In genomic region chr12:26120561-26121274, GRCh38 we compare ENCODE assay signal across 13 cellular contexts. TPM values are rescaled to one million over a fixed set of nuclear protein-coding genes. Genes with fewer than 3 reads are reported as not detected.
A peak's percentile ranks its signal among the peaks of the same experiment; 100 is the strongest.
DNase-seq lines count a peak whose midpoint lies in the region; ATAC-seq and TF ChIP-seq lines count a peak whose summit lies in the region.
"Had no signal": no experiment of that assay in that cellular context is flagged by ENCODE, and none has a peak within 500 bp of the region (broad histone marks: within the 10 kb centered on the region; RNA-seq: fewer than 3 reads in every experiment).

No MANE protein-coding gene starts in this region.

- H3K4me1 ChIP-seq in muscle layer of colon (ENCODE audit: insufficient read depth, low read length): peaks cover 34% of the 10 kb centered on the region
- H3K4me1 ChIP-seq in thyroid gland: peaks cover 24 to 46% of the 10 kb centered on the region in 2 donors

- H3K9me3 Mint-ChIP-seq in activated naive CD4-positive, alpha-beta T cell treated with anti-CD3 and anti-CD28 coated beads, Interleukin-2, amount 50 U/mL, for 24 hours: no peaks in the 10 kb centered on the region
- H3K9me3 Mint-ChIP-seq in activated naive CD4-positive, alpha-beta T cell treated with anti-CD3 and anti-CD28 coated beads, Interleukin-2, amount 50 U/mL, for 72 hours: no peaks in the 10 kb centered on the region
- H3K9me3 Mint-ChIP-seq: activated naive CD8-positive, alpha-beta T cell treated with anti-CD3 and anti-CD28 coated beads, Interleukin-2, amount 10 ng/mL, durations not matched to agents 7 days and 5 days had no signal

- H3K9me3 ChIP-seq in muscle layer of colon (ENCODE audit: low read length) (no peaks in the 10 kb centered on the region), thyroid gland (no peaks in the 10 kb centered on the region)
- H3K9me3 ChIP-seq: ovary had no signal

- H3K4me1 Mint-ChIP-seq in activated naive CD4-positive, alpha-beta T cell treated with anti-CD3 and anti-CD28 coated beads, Interleukin-2, amount 50 U/mL, for 24 hours: peaks cover 32% of the 10 kb centered on the region

- peak in 1 of 2 donors; percentile 32 for TF ChIP-seq POLR2A in thyroid gland (IDR thresholded peaks at IDR 0.05)

- H3K4me3 Mint-ChIP-seq in activated naive CD4-positive, alpha-beta T cell treated with anti-CD3 and anti-CD28 coated beads, Interleukin-2, amount 50 U/mL, for 24 hours: peak overlapping the region; percentile 65

- DNase-seq in activated naive CD4-positive, alpha-beta T cell treated with anti-CD3 and anti-CD28 coated beads, Interleukin-2, amount 50 U/mL, for 72 hours (ENCODE audit: low spot score in 2 of 2): no peak
- peak; percentile 33 for DNase-seq in cerebellum (ENCODE audit: low spot score)
- no peak for DNase-seq in thyroid gland
- no peak for DNase-seq in activated effector memory CD4-positive, alpha-beta T cell treated with Interleukin-2 at 50 U/mL for 16 hours
- DNase-seq: 8988T; activated CD4-positive, alpha-beta T cell treated with anti-CD3 and anti-CD28 coated beads, Interleukin-2, amount 50 U/mL, for 4 hours; activated naive CD8-positive, alpha-beta T cell treated with anti-CD3 and anti-CD28 coated beads, Interleukin-2, amount 10 ng/mL, durations not matched to agents 7 days and 5 days; NCI-H69; ovary had no signal

- H3K4me3 ChIP-seq in muscle layer of colon (ENCODE audit: low read depth in 1 of 2, low read length in 2 of 2) (peak overlapping the region in 1 of 2 donors; percentile 40), thyroid gland (replicated peaks in 1 of 3) (peak overlapping the region in 1 of 3 donors; percentile 59)
- H3K4me3 ChIP-seq: ovary had no signal

- H3K27ac Mint-ChIP-seq in activated naive CD4-positive, alpha-beta T cell treated with anti-CD3 and anti-CD28 coated beads, Interleukin-2, amount 50 U/mL, for 24 hours: no peak overlapping the region
- no peak overlapping the region for H3K27ac Mint-ChIP-seq in activated naive CD4-positive, alpha-beta T cell treated with anti-CD3 and anti-CD28 coated beads, Interleukin-2, amount 50 U/mL, for 72 hours
- H3K27ac Mint-ChIP-seq: activated naive CD8-positive, alpha-beta T cell treated with anti-CD3 and anti-CD28 coated beads, Interleukin-2, amount 10 ng/mL, durations not matched to agents 7 days and 5 days had no signal

- H3K9ac ChIP-seq in muscle layer of colon (ENCODE audit: low read length): peak overlapping the region; percentile 69

- no peaks in the 10 kb centered on the region for H3K36me3 Mint-ChIP-seq in activated naive CD4-positive, alpha-beta T cell treated with anti-CD3 and anti-CD28 coated beads, Interleukin-2, amount 50 U/mL, for 24 hours
- H3K36me3 Mint-ChIP-seq in activated naive CD4-positive, alpha-beta T cell treated with anti-CD3 and anti-CD28 coated beads, Interleukin-2, amount 50 U/mL, for 72 hours: peaks cover 0 to 6% of the 10 kb centered on the region in 2 donors
- H3K36me3 Mint-ChIP-seq: activated naive CD8-positive, alpha-beta T cell treated with anti-CD3 and anti-CD28 coated beads, Interleukin-2, amount 10 ng/mL, durations not matched to agents 7 days and 5 days had no signal

- TF ChIP-seq CTCF in thyroid gland (IDR thresholded peaks at IDR 0.05): no peak

- whole genome bisulfite sequencing in thyroid gland, 2 donors: 52 to 53% methylated on average over 4 of the region's 4 CpGs

- H3K36me3 ChIP-seq in muscle layer of colon (ENCODE audit: insufficient read depth, low read length) (no peaks in the 10 kb centered on the region), thyroid gland (no peaks in the 10 kb centered on the region)
- H3K36me3 ChIP-seq: ovary had no signal

- H3K27me3 ChIP-seq in muscle layer of colon (ENCODE audit: control insufficient read depth in 1 of 2, insufficient read depth in 2 of 2, low read length in 2 of 2): no peaks in the 10 kb centered on the region
- no peaks in the 10 kb centered on the region for H3K27me3 ChIP-seq in thyroid gland
- H3K27me3 ChIP-seq: ovary had no signal

- ATAC-seq in activated naive CD4-positive, alpha-beta T cell treated with anti-CD3 and anti-CD28 coated beads, Interleukin-2, amount 50 U/mL, for 72 hours: no peak
- ATAC-seq in GM21723 (IDR thresholded peaks at IDR 0.05; ENCODE audit: unreplicated experiment) (no peak), GM18517 (IDR thresholded peaks at IDR 0.05; ENCODE audit: unreplicated experiment) (no peak)

- H3K27ac ChIP-seq in muscle layer of colon (ENCODE audit: low read depth, low read length) (peak overlapping the region; percentile 88), thyroid gland (peak overlapping the region; percentile 94 to 99 (median 94))

- peaks cover 55% of the 10 kb centered on the region for H3K27me3 Mint-ChIP-seq in activated naive CD4-positive, alpha-beta T cell treated with anti-CD3 and anti-CD28 coated beads, Interleukin-2, amount 50 U/mL, for 24 hours

- intact Hi-C loops in thyroid gland (cut with DNase I): no loop called here

RNA-seq across cellular contexts. Expression of gene BHLHE41, which starts 4.1 kb away (rescaled TPM):
- not detected for total RNA-seq in activated naive CD4-positive, alpha-beta T cell treated with anti-CD3 and anti-CD28 coated beads, Interleukin-2, amount 50 U/mL, for 72 hours
- total RNA-seq in cerebellum (6.6 TPM), thyroid gland (10 to 100 TPM; 32.6 to 67.4 (median 34.3) TPM)
